ENCODE assay signal across 19 cellular contexts in the genomic region with DNA sequence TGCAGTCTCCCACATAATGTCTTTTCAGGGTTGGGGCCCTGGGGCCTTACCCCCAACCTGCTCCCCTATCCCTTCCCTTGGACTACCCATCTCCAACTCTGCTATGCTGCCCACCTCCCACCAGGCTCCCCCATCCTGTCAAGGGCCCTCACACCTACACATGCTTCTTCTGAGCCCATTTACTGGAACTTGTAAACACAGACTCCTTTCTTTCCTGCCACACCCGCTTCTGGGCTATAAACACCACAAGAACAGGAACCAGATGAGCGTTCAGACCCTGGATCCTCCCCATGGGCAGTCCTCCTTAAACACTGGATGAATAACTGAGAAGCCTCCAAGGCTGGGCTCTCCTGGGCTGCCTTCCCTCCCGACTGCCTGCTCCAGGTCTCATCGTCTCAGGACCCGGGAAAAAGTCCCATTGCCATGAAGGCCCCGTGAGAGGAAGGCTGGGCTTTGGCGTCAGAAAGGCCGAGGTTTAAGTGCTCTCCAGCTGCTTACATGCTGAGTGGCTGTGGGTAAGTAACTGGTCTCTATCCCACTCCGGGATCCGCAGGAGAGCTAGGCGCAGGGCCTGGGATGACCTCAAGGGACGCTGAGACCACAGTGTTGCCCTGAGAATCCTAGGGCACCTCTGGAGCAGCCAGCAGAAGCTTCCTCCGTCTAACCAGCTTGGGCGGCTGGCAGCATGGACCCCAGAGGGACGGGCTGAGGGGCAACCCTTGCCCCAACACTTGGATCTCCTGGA. TPM values are rescaled to one million over a fixed set of nuclear protein-coding genes. Genes with fewer than 3 reads are reported as not detected.
DNase-seq lines count a peak whose midpoint lies in the region; ATAC-seq, FAIRE-seq and TF ChIP-seq lines count a peak whose summit lies in the region.
"Had no signal": no experiment of that assay in that cellular context is flagged by ENCODE, and none has a peak within 500 bp of the region (broad histone marks: within the 10 kb centered on the region; RNA-seq: fewer than 3 reads in every experiment).

No MANE protein-coding gene starts in this region.

- no peak for FAIRE-seq in small intestine (lab: Jason Lieb, UNC)
- FAIRE-seq: D721Med had no signal

- POLR2A ChIA-PET in activated CD4-positive, alpha-beta memory T cell treated with anti-CD3 and anti-CD28 coated beads, Interleukin-2, amount 10 ng/mL, durations not matched to agents 7 days and 5 days (lab: Charles Lee), result interaction anchor here (1.1 kb wide), 2 partner anchors 30 to 40 kb away, joined by 3 to 4 read pairs; no protein-coding TSS in a partner anchor
- POLR2A ChIA-PET in activated CD4-positive, alpha-beta memory T cell treated with anti-CD3 and anti-CD28 coated beads for 36 hours (lab: Charles Lee), result no interaction called here

- peak overlapping the region; percentile 32 for H3K9ac ChIP-seq in NT2/D1 (ENCODE audit: insufficient read length, low read depth)

- H3K4me1 ChIP-seq in NT2/D1 (ENCODE audit: insufficient read depth, insufficient read length), result peaks cover 16% of the 10 kb centered on the region
- no peaks in the 10 kb centered on the region for H3K4me1 ChIP-seq in small intestine (ENCODE audit: control insufficient read depth in 2 of 2, insufficient read depth in 1 of 2, low read depth in 1 of 2, low read length in 1 of 2)

- H3K4me3 ChIP-seq in NT2/D1 (ENCODE audit: insufficient read length, low read depth) (no peak overlapping the region), small intestine (ENCODE audit: low read depth in 1 of 2, low read length in 2 of 2) (no peak overlapping the region)

- no peak for TF ChIP-seq CTCF in GM20000 (IDR thresholded peaks at IDR 0.05; ENCODE audit: extremely low read depth, missing control alignments)

- 65 to 66% (median 66%) methylated on average over 15 of the region's 15 CpGs for WGBS in small intestine, 3 donors

- no peak for DNase-seq in activated CD4-positive, alpha-beta memory T cell treated with anti-CD3 and anti-CD28 coated beads, Interleukin-2, amount 10 ng/mL, durations not matched to agents 7 days and 5 days
- no peak for DNase-seq in activated CD4-positive, alpha-beta memory T cell treated with anti-CD3 and anti-CD28 coated beads for 36 hours
- DNase-seq in NT2/D1 (ENCODE audit: low read depth, low spot score) (no peak), small intestine (peak; percentile 40), T1000 (lab: John Stamatoyannopoulos, UW) (no peak), GM20000 (ENCODE audit: low spot score) (no peak), Ammon's horn (ENCODE audit: low spot score) (no peak)
- DNase-seq: activated CD4-positive, alpha-beta T cell treated with anti-CD3 and anti-CD28 coated beads for 1 hour; activated T-cell treated with anti-CD3 and anti-CD28 coated beads, Interleukin-2, amount 50 U/mL, for 4 hours; naive thymus-derived CD8-positive, alpha-beta T cell; NCI-H1105 treated with DMSO at 0.1 percent for 48 hours; stimulated activated CD4-positive, alpha-beta T cell treated with anti-CD3 and anti-CD28 coated beads, Interleukin-4, amount 100 ng/mL, for 1 hour had no signal

- H3K9me3 Mint-ChIP-seq in activated CD4-positive, alpha-beta memory T cell treated with anti-CD3 and anti-CD28 coated beads, Interleukin-2, amount 10 ng/mL, durations not matched to agents 7 days and 5 days, result no peaks in the 10 kb centered on the region
- H3K9me3 Mint-ChIP-seq in activated CD4-positive, alpha-beta memory T cell treated with anti-CD3 and anti-CD28 coated beads for 36 hours, result no peaks in the 10 kb centered on the region
- H3K9me3 Mint-ChIP-seq: activated T-cell treated with anti-CD3 and anti-CD28 coated beads, Interleukin-2, amount 50 U/mL, for 4 hours; naive thymus-derived CD8-positive, alpha-beta T cell had no signal

- H3K27me3 ChIP-seq in NT2/D1 (ENCODE audit: insufficient read depth, insufficient read length), result no peaks in the 10 kb centered on the region
- H3K27me3 ChIP-seq in small intestine (ENCODE audit: control insufficient read depth in 2 of 2, insufficient read depth in 2 of 2, low read length in 2 of 2), result no peaks in the 10 kb centered on the region

- CTCF ChIA-PET in activated CD4-positive, alpha-beta memory T cell treated with anti-CD3 and anti-CD28 coated beads, Interleukin-2, amount 10 ng/mL, durations not matched to agents 7 days and 5 days (lab: Charles Lee), result interaction anchor here (1.3 to 2.3 kb wide), 2 partner anchors 29 to 42 kb away, joined by 6 read pairs; no protein-coding TSS in a partner anchor
- CTCF ChIA-PET in activated CD4-positive, alpha-beta memory T cell treated with anti-CD3 and anti-CD28 coated beads for 36 hours (lab: Charles Lee), result interaction anchor here (0.9 to 2.8 kb wide), 2 partner anchors 40 to 42 kb away, joined by 3 to 10 read pairs; no protein-coding TSS in a partner anchor

- H3K4me3 Mint-ChIP-seq in activated CD4-positive, alpha-beta memory T cell treated with anti-CD3 and anti-CD28 coated beads, Interleukin-2, amount 10 ng/mL, durations not matched to agents 7 days and 5 days, result peak overlapping the region; percentile 16
- H3K4me3 Mint-ChIP-seq in activated CD4-positive, alpha-beta memory T cell treated with anti-CD3 and anti-CD28 coated beads for 36 hours, result no peak overlapping the region
- H3K4me3 Mint-ChIP-seq: activated T-cell treated with anti-CD3 and anti-CD28 coated beads, Interleukin-2, amount 50 U/mL, for 4 hours; naive thymus-derived CD8-positive, alpha-beta T cell had no signal

- peaks cover 19% of the 10 kb centered on the region for H3K4me1 Mint-ChIP-seq in activated CD4-positive, alpha-beta memory T cell treated with anti-CD3 and anti-CD28 coated beads, Interleukin-2, amount 10 ng/mL, durations not matched to agents 7 days and 5 days
- H3K4me1 Mint-ChIP-seq in activated CD4-positive, alpha-beta memory T cell treated with anti-CD3 and anti-CD28 coated beads for 36 hours (ENCODE audit: low read depth), result peaks cover 8% of the 10 kb centered on the region

- peak overlapping the region; percentile 53 for H3K27ac Mint-ChIP-seq in activated CD4-positive, alpha-beta memory T cell treated with anti-CD3 and anti-CD28 coated beads, Interleukin-2, amount 10 ng/mL, durations not matched to agents 7 days and 5 days
- H3K27ac Mint-ChIP-seq in activated CD4-positive, alpha-beta memory T cell treated with anti-CD3 and anti-CD28 coated beads for 36 hours, result no peak overlapping the region

- peak overlapping the region in 1 of 2 donors; percentile 41 for H3K27ac ChIP-seq in small intestine (ENCODE audit: low read depth in 1 of 2, low read length in 1 of 2)
- H3K27ac ChIP-seq: epithelial cell of prostate had no signal

- H3K36me3 Mint-ChIP-seq in activated CD4-positive, alpha-beta memory T cell treated with anti-CD3 and anti-CD28 coated beads, Interleukin-2, amount 10 ng/mL, durations not matched to agents 7 days and 5 days (ENCODE audit: low read depth), result no peaks in the 10 kb centered on the region
- no peaks in the 10 kb centered on the region for H3K36me3 Mint-ChIP-seq in activated CD4-positive, alpha-beta memory T cell treated with anti-CD3 and anti-CD28 coated beads for 36 hours
- H3K36me3 Mint-ChIP-seq: naive thymus-derived CD8-positive, alpha-beta T cell had no signal

- ATAC-seq in esophagus mucosa, result peak; percentile 21
- ATAC-seq: activated T-cell treated with anti-CD3 and anti-CD28 coated beads, Interleukin-2, amount 50 U/mL, for 4 hours; naive thymus-derived CD8-positive, alpha-beta T cell; SK-N-SH treated with all-trans-retinoic acid at 6 μM for 48 hours had no signal

- no peaks in the 10 kb centered on the region for H3K36me3 ChIP-seq in NT2/D1 (ENCODE audit: insufficient read depth, insufficient read length, low read length)
- H3K36me3 ChIP-seq in small intestine (ENCODE audit: control insufficient read depth in 2 of 2, insufficient read depth in 2 of 2, low read length in 2 of 2), result no peaks in the 10 kb centered on the region

- no peaks in the 10 kb centered on the region for H3K9me3 ChIP-seq in NT2/D1 (ENCODE audit: insufficient read depth, low read length)
- H3K9me3 ChIP-seq in small intestine (ENCODE audit: control insufficient read depth, low read depth), result no peaks in the 10 kb centered on the region

- intact Hi-C loops in activated CD4-positive, alpha-beta memory T cell treated with anti-CD3 and anti-CD28 coated beads for 36 hours (cut with micrococcal nuclease), result no loop called here

- H3K27me3 Mint-ChIP-seq in activated CD4-positive, alpha-beta memory T cell treated with anti-CD3 and anti-CD28 coated beads, Interleukin-2, amount 10 ng/mL, durations not matched to agents 7 days and 5 days, result peaks cover 3% of the 10 kb centered on the region
- no peaks in the 10 kb centered on the region for H3K27me3 Mint-ChIP-seq in activated CD4-positive, alpha-beta memory T cell treated with anti-CD3 and anti-CD28 coated beads for 36 hours

RNA-seq across cellular contexts. Expression of gene CRHR2, which starts 15.6 kb away (rescaled TPM):
- total RNA-seq in activated CD4-positive, alpha-beta memory T cell treated with anti-CD3 and anti-CD28 coated beads, Interleukin-2, amount 10 ng/mL, durations not matched to agents 7 days and 5 days, result not detected
- under 1 TPM in 1 of 2 experiments, not detected in 1; 0.07 TPM for total RNA-seq in activated CD4-positive, alpha-beta memory T cell treated with anti-CD3 and anti-CD28 coated beads for 36 hours
- total RNA-seq in esophagus mucosa, result not detected
- under 1 TPM in 1 of 3 donors, not detected in 2; 0.04 TPM for polyA plus RNA-seq in small intestine
- total RNA-seq: activated T-cell treated with anti-CD3 and anti-CD28 coated beads, Interleukin-2, amount 50 U/mL, for 4 hours; naive thymus-derived CD8-positive, alpha-beta T cell; OCI-LY7; renal cortical epithelial cell had no signal
- polyA plus RNA-seq: AG04450 had no signal

RNA-seq across cellular contexts. Expression of gene INMT, which starts 54.0 kb away (rescaled TPM):
- total RNA-seq in activated CD4-positive, alpha-beta memory T cell treated with anti-CD3 and anti-CD28 coated beads, Interleukin-2, amount 10 ng/mL, durations not matched to agents 7 days and 5 days, result 1 to 10 TPM in 1 of 2 experiments, under 1 TPM in 1; 0.40 to 1.0 TPM
- not detected for total RNA-seq in activated CD4-positive, alpha-beta memory T cell treated with anti-CD3 and anti-CD28 coated beads for 36 hours
- 1.5 TPM for total RNA-seq in esophagus mucosa
- 1 to 10 TPM; 1.1 to 6.1 (median 1.9) TPM for polyA plus RNA-seq in small intestine
- total RNA-seq: renal cortical epithelial cell had no signal
- polyA plus RNA-seq: naive thymus-derived CD8-positive, alpha-beta T cell had no signal
